In genomic region chr10:76031099-76031498, GRCh38 we compare ENCODE assay signal across 20 cellular contexts.
"Had no signal": no experiment of that assay in that cellular context is flagged by ENCODE, and none has a peak within 500 bp of the region (broad histone marks: within the 10 kb centered on the region; RNA-seq: fewer than 3 reads in every experiment).

No MANE protein-coding gene starts in this region.

- H3K9me3 ChIP-seq: colonic mucosa, esophagus muscularis mucosa, gastroesophageal sphincter, heart right ventricle, left ventricle myocardium inferior, lower lobe of right lung, mucosa of descending colon had no signal

- H3K27me3 ChIP-seq: colonic mucosa, esophagus muscularis mucosa, gastroesophageal sphincter, heart right ventricle had no signal

- H3K4me3 ChIP-seq: colonic mucosa, dorsolateral prefrontal cortex, esophagus muscularis mucosa, gastroesophageal sphincter, heart right ventricle, left ventricle myocardium inferior, lower lobe of right lung, mucosa of descending colon had no signal

- DNase-seq: colonic mucosa; dermis blood vessel endothelial cell; dorsolateral prefrontal cortex; effector CD4-positive, alpha-beta T cell; effector memory CD4-positive, alpha-beta T cell; foreskin keratinocyte; glutamatergic neuron; head of caudate nucleus; heart right ventricle; hippocampal formation; kidney; kidney glomerular epithelial cell; left colon; left ventricle myocardium inferior; lower lobe of right lung; mesenchymal stem cell; mucosa of descending colon; naive B cell had no signal

- H3K36me3 ChIP-seq: colonic mucosa, esophagus muscularis mucosa, gastroesophageal sphincter, heart right ventricle, left ventricle myocardium inferior, lower lobe of right lung had no signal

- H3K4me1 ChIP-seq: colonic mucosa, foreskin keratinocyte had no signal

- H3K27ac ChIP-seq: colonic mucosa, esophagus muscularis mucosa, foreskin keratinocyte, gastroesophageal sphincter, heart right ventricle, left ventricle myocardium inferior, lower lobe of right lung had no signal
